8 cellular contexts compared by ENCODE assay signal in the genomic region with DNA sequence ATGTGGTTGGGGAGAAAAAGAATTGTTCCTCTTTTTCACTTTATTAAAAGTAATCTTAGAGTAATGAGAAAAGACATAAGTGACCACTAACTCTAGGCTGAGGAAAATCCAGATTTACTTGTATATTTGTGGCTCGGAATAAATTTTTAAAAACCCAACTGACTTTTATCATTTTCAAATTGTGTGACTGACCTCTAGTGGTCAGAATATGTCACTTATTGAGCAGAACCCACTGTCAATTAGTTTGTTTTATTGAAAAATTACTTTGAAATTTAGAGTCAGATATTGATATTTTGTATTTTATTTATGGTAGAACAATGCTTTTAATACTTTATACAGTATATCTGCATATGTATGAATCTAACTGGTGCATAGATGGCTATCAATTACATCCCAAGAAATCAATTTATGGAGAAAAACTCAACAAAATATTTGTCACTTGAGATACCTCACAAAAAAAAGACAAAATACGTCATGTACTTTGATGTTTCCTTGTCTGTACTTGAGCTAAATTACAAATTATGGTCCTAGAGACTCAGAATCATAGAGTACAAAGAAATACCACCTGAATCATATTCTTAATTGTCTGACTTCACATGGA.
DNase-seq lines count a peak whose midpoint lies in the region; ATAC-seq, FAIRE-seq and TF ChIP-seq lines count a peak whose summit lies in the region.

No MANE protein-coding gene starts in this region.

- no peak overlapping the region for H3K4me2 ChIP-seq in K562 (ENCODE audit: insufficient read depth, low read length)

- no peak overlapping the region for H3K27ac ChIP-seq in K562 (ENCODE audit: extremely low read depth, low read depth, low read length)

- no peaks in the 10 kb centered on the region for H3K9me3 ChIP-seq in K562 (replicated peaks; ENCODE audit: control insufficient read depth, insufficient read depth, low read depth, low read length)

- in situ Hi-C loops in K562 (cut with MboI): loop anchor here (25.0 kb wide), 1 partner anchor 759 kb away; no protein-coding TSS in a partner anchor

- TF ChIP-seq POLR2A in K562 (conservative IDR thresholded peaks at IDR 0.05): no peak

- H3K9me3 Mint-ChIP-seq in activated naive CD8-positive, alpha-beta T cell treated with anti-CD3 and anti-CD28 coated beads for 36 hours: no peaks in the 10 kb centered on the region

- CTCF ChIA-PET in K562 (lab: Yijun Ruan, JAX; ENCODE audit: low intra/inter-chr PET ratio): no interaction called here

- BruUV-seq in K562 (replicated peaks; lab: Mats Ljungman, UMichigan): no TSS peak

- peak; percentile 14 for DNase-seq in EH (ENCODE audit: low read depth)
- DNase-seq in Jurkat, Clone E6-1 (ENCODE audit: low read depth, low spot score): peak; percentile 3
- peak; percentile 4 to 14 (median 13) for DNase-seq in K562 (ENCODE audit: extremely low read depth in 1 of 4, low spot score in 3 of 4)
- DNase-seq in lung microvascular endothelial cell (ENCODE audit: low read depth in 2 of 2): peak; percentile 33 to 37
- no peak for DNase-seq in effector CD8-positive, alpha-beta T cell (lab: John Stamatoyannopoulos, UW)
- DNase-seq in HuH-7.5 (ENCODE audit: low spot score): no peak
- no peak for DNase-seq in SHP77 (lab: John Stamatoyannopoulos, UW)
- no peak for DNase-seq in activated naive CD8-positive, alpha-beta T cell treated with anti-CD3 and anti-CD28 coated beads for 36 hours

- H3K36me3 ChIP-seq in K562 (ENCODE audit: control insufficient read depth, insufficient read depth, low read length): no peaks in the 10 kb centered on the region

- no peak overlapping the region for H3K9ac ChIP-seq in K562 (ENCODE audit: insufficient read depth in 1 of 2, low read depth in 2 of 2, low read length in 2 of 2)

- intact Hi-C loops in K562 (cut with micrococcal nuclease): loop anchor here (2.0 to 10.0 kb wide), 2 partner anchors 299 to 767 kb away; no protein-coding TSS in a partner anchor

- no peak for ATAC-seq in K562

- H3K4me3 ChIP-seq in Jurkat, Clone E6-1 (ENCODE audit: low read length): no peak overlapping the region
- H3K4me3 ChIP-seq in K562: no peak overlapping the region

- no peaks in the 10 kb centered on the region for H3K4me1 Mint-ChIP-seq in activated naive CD8-positive, alpha-beta T cell treated with anti-CD3 and anti-CD28 coated beads for 36 hours

- peak; percentile 31 to 65 for TF ChIP-seq RAD21 in K562 (CRISPR knock-in tag; conservative IDR thresholded peaks at IDR 0.05 in 1 of 2, IDR thresholded peaks at IDR 0.05 in 1 of 2)

- 0% methylated on average over 2 of the region's 2 CpGs for WGBS in K562 (ENCODE audit: insufficient coverage, low coverage, missing lambda C conversion rate)

- H3K4me3 Mint-ChIP-seq in activated naive CD8-positive, alpha-beta T cell treated with anti-CD3 and anti-CD28 coated beads for 36 hours: no peak overlapping the region

- no peaks in the 10 kb centered on the region for H3K36me3 Mint-ChIP-seq in activated naive CD8-positive, alpha-beta T cell treated with anti-CD3 and anti-CD28 coated beads for 36 hours

- POLR2A ChIA-PET in K562 (lab: Yijun Ruan, JAX): no interaction called here

- no peak overlapping the region for H3K27ac Mint-ChIP-seq in activated naive CD8-positive, alpha-beta T cell treated with anti-CD3 and anti-CD28 coated beads for 36 hours

- no peaks in the 10 kb centered on the region for H3K27me3 Mint-ChIP-seq in activated naive CD8-positive, alpha-beta T cell treated with anti-CD3 and anti-CD28 coated beads for 36 hours

- no peaks in the 10 kb centered on the region for H3K27me3 ChIP-seq in K562 (ENCODE audit: control insufficient read depth in 2 of 2, insufficient read depth in 2 of 2, low read length in 2 of 2)

- H3K79me2 ChIP-seq in K562 (ENCODE audit: control insufficient read depth, insufficient read depth, low read length): no peaks in the 10 kb centered on the region

- TF ChIP-seq EP300 in K562 (IDR thresholded peaks at IDR 0.05; ENCODE audit: low read length): no peak

- no peaks in the 10 kb centered on the region for H3K4me1 ChIP-seq in K562 (replicated peaks in 1 of 2; ENCODE audit: control insufficient read depth in 2 of 2, insufficient read depth in 2 of 2, low read length in 2 of 2)

- TF ChIP-seq CTCF in K562 (IDR thresholded peaks at IDR 0.05 in 2 of 3, conservative IDR thresholded peaks at IDR 0.05 in 1 of 3; ENCODE audit: insufficient read depth in 2 of 3, low read depth in 1 of 3, low read length in 3 of 3): peak in 2 of 3 experiments; percentile 12 to 48; a peak in 4 of 6 replicates

- no peak overlapping the region for H2AFZ ChIP-seq in K562 (ENCODE audit: low read depth, low read length)

- no peaks in the 10 kb centered on the region for H4K20me1 ChIP-seq in K562 (replicated peaks; ENCODE audit: control insufficient read depth, insufficient read depth, low read length)

- FAIRE-seq in K562 (lab: Jason Lieb, UNC): no peak

- H3K9me1 ChIP-seq in K562 (ENCODE audit: control insufficient read depth, insufficient read depth, low read length): no peaks in the 10 kb centered on the region

TF ChIP-seq in K562, 482 proteins besides CTCF, POLR2A, EP300 and RAD21 (continues in another document):
- no peak for TF ChIP-seq NFIC (IDR thresholded peaks at IDR 0.05)
- TF ChIP-seq, protein P1, sequence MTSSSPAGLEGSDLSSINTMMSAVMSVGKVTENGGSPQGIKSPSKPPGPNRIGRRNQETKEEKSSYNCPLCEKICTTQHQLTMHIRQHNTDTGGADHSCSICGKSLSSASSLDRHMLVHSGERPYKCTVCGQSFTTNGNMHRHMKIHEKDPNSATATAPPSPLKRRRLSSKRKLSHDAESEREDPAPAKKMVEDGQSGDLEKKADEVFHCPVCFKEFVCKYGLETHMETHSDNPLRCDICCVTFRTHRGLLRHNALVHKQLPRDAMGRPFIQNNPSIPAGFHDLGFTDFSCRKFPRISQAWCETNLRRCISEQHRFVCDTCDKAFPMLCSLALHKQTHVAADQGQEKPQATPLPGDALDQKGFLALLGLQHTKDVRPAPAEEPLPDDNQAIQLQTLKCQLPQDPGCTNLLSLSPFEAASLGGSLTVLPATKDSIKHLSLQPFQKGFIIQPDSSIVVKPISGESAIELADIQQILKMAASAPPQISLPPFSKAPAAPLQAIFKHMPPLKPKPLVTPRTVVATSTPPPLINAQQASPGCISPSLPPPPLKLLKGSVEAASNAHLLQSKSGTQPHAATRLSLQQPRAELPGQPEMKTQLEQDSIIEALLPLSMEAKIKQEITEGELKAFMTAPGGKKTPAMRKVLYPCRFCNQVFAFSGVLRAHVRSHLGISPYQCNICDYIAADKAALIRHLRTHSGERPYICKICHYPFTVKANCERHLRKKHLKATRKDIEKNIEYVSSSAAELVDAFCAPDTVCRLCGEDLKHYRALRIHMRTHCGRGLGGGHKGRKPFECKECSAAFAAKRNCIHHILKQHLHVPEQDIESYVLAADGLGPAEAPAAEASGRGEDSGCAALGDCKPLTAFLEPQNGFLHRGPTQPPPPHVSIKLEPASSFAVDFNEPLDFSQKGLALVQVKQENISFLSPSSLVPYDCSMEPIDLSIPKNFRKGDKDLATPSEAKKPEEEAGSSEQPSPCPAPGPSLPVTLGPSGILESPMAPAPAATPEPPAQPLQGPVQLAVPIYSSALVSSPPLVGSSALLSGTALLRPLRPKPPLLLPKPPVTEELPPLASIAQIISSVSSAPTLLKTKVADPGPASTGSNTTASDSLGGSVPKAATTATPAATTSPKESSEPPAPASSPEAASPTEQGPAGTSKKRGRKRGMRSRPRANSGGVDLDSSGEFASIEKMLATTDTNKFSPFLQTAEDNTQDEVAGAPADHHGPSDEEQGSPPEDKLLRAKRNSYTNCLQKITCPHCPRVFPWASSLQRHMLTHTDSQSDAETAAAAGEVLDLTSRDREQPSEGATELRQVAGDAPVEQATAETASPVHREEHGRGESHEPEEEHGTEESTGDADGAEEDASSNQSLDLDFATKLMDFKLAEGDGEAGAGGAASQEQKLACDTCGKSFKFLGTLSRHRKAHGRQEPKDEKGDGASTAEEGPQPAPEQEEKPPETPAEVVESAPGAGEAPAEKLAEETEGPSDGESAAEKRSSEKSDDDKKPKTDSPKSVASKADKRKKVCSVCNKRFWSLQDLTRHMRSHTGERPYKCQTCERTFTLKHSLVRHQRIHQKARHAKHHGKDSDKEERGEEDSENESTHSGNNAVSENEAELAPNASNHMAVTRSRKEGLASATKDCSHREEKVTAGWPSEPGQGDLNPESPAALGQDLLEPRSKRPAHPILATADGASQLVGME (CRISPR knock-in tag; IDR thresholded peaks at IDR 0.05): no peak
- TF ChIP-seq, protein P2, sequence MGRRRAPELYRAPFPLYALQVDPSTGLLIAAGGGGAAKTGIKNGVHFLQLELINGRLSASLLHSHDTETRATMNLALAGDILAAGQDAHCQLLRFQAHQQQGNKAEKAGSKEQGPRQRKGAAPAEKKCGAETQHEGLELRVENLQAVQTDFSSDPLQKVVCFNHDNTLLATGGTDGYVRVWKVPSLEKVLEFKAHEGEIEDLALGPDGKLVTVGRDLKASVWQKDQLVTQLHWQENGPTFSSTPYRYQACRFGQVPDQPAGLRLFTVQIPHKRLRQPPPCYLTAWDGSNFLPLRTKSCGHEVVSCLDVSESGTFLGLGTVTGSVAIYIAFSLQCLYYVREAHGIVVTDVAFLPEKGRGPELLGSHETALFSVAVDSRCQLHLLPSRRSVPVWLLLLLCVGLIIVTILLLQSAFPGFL (CRISPR knock-in tag; IDR thresholded peaks at IDR 0.05): no peak
- TF ChIP-seq NFE2L1 (tag; IDR thresholded peaks at IDR 0.05; ENCODE audit: borderline replicate concordance, low read depth): no peak

Comparison
In these comparisons a context has a peak if more than half of its experiments do, and no peak if none do; other contexts are left out.
1. DNase-seq: peak in EH (single experiment), Jurkat, Clone E6-1 (single experiment), K562 (4 of 4) and lung microvascular endothelial cell (2 of 2); none in effector CD8-positive, alpha-beta T cell (single experiment), HuH-7.5 (single experiment), SHP77 (0 of 2) and activated naive CD8-positive, alpha-beta T cell treated with anti-CD3 and anti-CD28 coated beads for 36 hours (single experiment).